22 cellular contexts compared by ENCODE assay signal in genomic region chr14:99138999-99139865, GRCh38.
DNase-seq lines count a peak whose midpoint lies in the region; ATAC-seq and TF ChIP-seq lines count a peak whose summit lies in the region.
"Had no signal": no experiment of that assay in that cellular context is flagged by ENCODE, and none has a peak within 500 bp of the region (broad histone marks: within the 10 kb centered on the region; RNA-seq: fewer than 3 reads in every experiment).

No MANE protein-coding gene starts in this region.

- no peaks in the 10 kb centered on the region for H3K27me3 ChIP-seq in neutrophil
- H3K27me3 ChIP-seq in tibial artery = peaks cover 0 to 12% of the 10 kb centered on the region in 2 donors
- H3K27me3 ChIP-seq in CD8-positive, alpha-beta memory T cell (ENCODE audit: insufficient read depth, low read length, poor library complexity, severe bottlenecking) = no peaks in the 10 kb centered on the region
- H3K27me3 ChIP-seq: BLaER1 had no signal

- H3K36me3 Mint-ChIP-seq in activated naive CD4-positive, alpha-beta T cell treated with anti-CD3 and anti-CD28 coated beads, Interleukin-2, amount 10 ng/mL, durations not matched to agents 7 days and 5 days = no peaks in the 10 kb centered on the region
- no peaks in the 10 kb centered on the region for H3K36me3 Mint-ChIP-seq in activated naive CD4-positive, alpha-beta T cell treated with anti-CD3 and anti-CD28 coated beads, Interleukin-2, amount 50 U/mL, for 72 hours
- peaks cover 0 to 6% (median 4%) of the 10 kb centered on the region in 3 donors for H3K36me3 Mint-ChIP-seq in CD8-positive, alpha-beta memory T cell
- H3K36me3 Mint-ChIP-seq: IgD-negative memory B cell had no signal

- intact Hi-C loops in tibial artery (cut with DNase I; ENCODE audit: low total_unique reads) = no loop called here

- H3K36me3 ChIP-seq in neutrophil (no peaks in the 10 kb centered on the region), tibial artery (no peaks in the 10 kb centered on the region)
- H3K36me3 ChIP-seq in CD8-positive, alpha-beta memory T cell (ENCODE audit: insufficient read depth, low read length) = no peaks in the 10 kb centered on the region
- H3K36me3 ChIP-seq: BLaER1 had no signal

- peaks cover 7% of the 10 kb centered on the region for H3K27me3 Mint-ChIP-seq in activated naive CD4-positive, alpha-beta T cell treated with anti-CD3 and anti-CD28 coated beads, Interleukin-2, amount 10 ng/mL, durations not matched to agents 7 days and 5 days
- no peaks in the 10 kb centered on the region for H3K27me3 Mint-ChIP-seq in CD8-positive, alpha-beta memory T cell
- H3K27me3 Mint-ChIP-seq: CD4-positive, CD25-positive, alpha-beta regulatory T cell; IgD-negative memory B cell had no signal

- CTCF ChIA-PET in activated naive CD4-positive, alpha-beta T cell treated with anti-CD3 and anti-CD28 coated beads, Interleukin-2, amount 10 ng/mL, durations not matched to agents 7 days and 5 days (lab: Charles Lee) = no interaction called here
- CTCF ChIA-PET in CD8-positive, alpha-beta memory T cell (lab: Charles Lee) = interaction anchor here (0.7 kb wide), 1 partner anchor 155 kb away, joined by 3 read pairs; no protein-coding TSS in a partner anchor

- no peak for ATAC-seq in activated naive CD4-positive, alpha-beta T cell treated with anti-CD3 and anti-CD28 coated beads, Interleukin-2, amount 50 U/mL, for 72 hours
- ATAC-seq in left lobe of liver = no peak
- no peak for ATAC-seq in HG03280 (IDR thresholded peaks at IDR 0.05; ENCODE audit: unreplicated experiment)
- ATAC-seq in HG02642 (IDR thresholded peaks at IDR 0.05; ENCODE audit: poor library complexity, unreplicated experiment) = no peak

- POLR2A ChIA-PET in CD8-positive, alpha-beta memory T cell (lab: Charles Lee) = no interaction called here

- H3K4me3 Mint-ChIP-seq in activated naive CD4-positive, alpha-beta T cell treated with anti-CD3 and anti-CD28 coated beads, Interleukin-2, amount 10 ng/mL, durations not matched to agents 7 days and 5 days = no peak overlapping the region
- H3K4me3 Mint-ChIP-seq in CD8-positive, alpha-beta memory T cell = no peak overlapping the region
- H3K4me3 Mint-ChIP-seq: GM23338, H9, IgD-negative memory B cell had no signal

- peak overlapping the region; percentile 72 for H3K27ac ChIP-seq in neutrophil
- H3K27ac ChIP-seq in tibial artery = no peak overlapping the region
- H3K27ac ChIP-seq in CD8-positive, alpha-beta memory T cell (ENCODE audit: low read depth, low read length) = no peak overlapping the region
- H3K27ac ChIP-seq: BLaER1, KMS-11 had no signal

- H3K4me1 Mint-ChIP-seq in activated naive CD4-positive, alpha-beta T cell treated with anti-CD3 and anti-CD28 coated beads, Interleukin-2, amount 10 ng/mL, durations not matched to agents 7 days and 5 days = peaks cover 9% of the 10 kb centered on the region
- peaks cover 11 to 30% (median 18%) of the 10 kb centered on the region in 3 donors for H3K4me1 Mint-ChIP-seq in CD8-positive, alpha-beta memory T cell
- H3K4me1 Mint-ChIP-seq: IgD-negative memory B cell had no signal

- no peak for DNase-seq in activated naive CD4-positive, alpha-beta T cell treated with anti-CD3 and anti-CD28 coated beads, Interleukin-2, amount 10 ng/mL, durations not matched to agents 7 days and 5 days
- no peak for DNase-seq in activated naive CD4-positive, alpha-beta T cell treated with anti-CD3 and anti-CD28 coated beads, Interleukin-2, amount 50 U/mL, for 72 hours (ENCODE audit: low spot score in 2 of 2)
- DNase-seq in left lobe of liver (ENCODE audit: low spot score) = peak; percentile 35
- DNase-seq in tibial artery = peak; percentile 7 to 39
- no peak for DNase-seq in CD8-positive, alpha-beta memory T cell
- DNase-seq: CD4-positive, CD25-positive, alpha-beta regulatory T cell; COR-L47; DMS53; H9; MM.1S; NCI-H2029; NCI-H446; NCI-H524 treated with DMSO at 0.1 percent for 48 hours; NCI-H774; SIG-M5 had no signal

- H3K27ac Mint-ChIP-seq in activated naive CD4-positive, alpha-beta T cell treated with anti-CD3 and anti-CD28 coated beads, Interleukin-2, amount 10 ng/mL, durations not matched to agents 7 days and 5 days = peak overlapping the region; percentile 68
- no peak overlapping the region for H3K27ac Mint-ChIP-seq in activated naive CD4-positive, alpha-beta T cell treated with anti-CD3 and anti-CD28 coated beads, Interleukin-2, amount 50 U/mL, for 72 hours
- H3K27ac Mint-ChIP-seq in CD8-positive, alpha-beta memory T cell = peak overlapping the region in 3 of 8 donors; percentile 54 to 66 (median 55)
- H3K27ac Mint-ChIP-seq: GM23338, H9, IgD-negative memory B cell had no signal

- H3K4me1 ChIP-seq in neutrophil (ENCODE audit: control insufficient read depth in 1 of 2, insufficient read depth in 1 of 2, low read depth in 1 of 2, low read length in 1 of 2) (peaks cover 3 to 41% of the 10 kb centered on the region in 2 experiments), tibial artery (no peaks in the 10 kb centered on the region)
- H3K4me1 ChIP-seq in CD8-positive, alpha-beta memory T cell (ENCODE audit: insufficient read depth, low read length) = no peaks in the 10 kb centered on the region

- H3K9me3 ChIP-seq in neutrophil = no peaks in the 10 kb centered on the region
- no peaks in the 10 kb centered on the region for H3K9me3 ChIP-seq in tibial artery
- H3K9me3 ChIP-seq in CD8-positive, alpha-beta memory T cell (ENCODE audit: low read length) = no peaks in the 10 kb centered on the region
- H3K9me3 ChIP-seq: BLaER1 had no signal

- H3K4me3 ChIP-seq in neutrophil (ENCODE audit: low read depth in 1 of 2, low read length in 1 of 2) = no peak overlapping the region
- H3K4me3 ChIP-seq in tibial artery = no peak overlapping the region
- no peak overlapping the region for H3K4me3 ChIP-seq in CD8-positive, alpha-beta memory T cell (ENCODE audit: low read length)
- H3K4me3 ChIP-seq: BLaER1, GM23338 had no signal

- no peak for TF ChIP-seq CTCF in neutrophil (IDR thresholded peaks at IDR 0.05)
- TF ChIP-seq CTCF in tibial artery (IDR thresholded peaks at IDR 0.05) = no peak

- H3K9me3 Mint-ChIP-seq in activated naive CD4-positive, alpha-beta T cell treated with anti-CD3 and anti-CD28 coated beads, Interleukin-2, amount 10 ng/mL, durations not matched to agents 7 days and 5 days = no peaks in the 10 kb centered on the region
- H3K9me3 Mint-ChIP-seq in activated naive CD4-positive, alpha-beta T cell treated with anti-CD3 and anti-CD28 coated beads, Interleukin-2, amount 50 U/mL, for 72 hours = no peaks in the 10 kb centered on the region
- H3K9me3 Mint-ChIP-seq in CD8-positive, alpha-beta memory T cell = no peaks in the 10 kb centered on the region
- H3K9me3 Mint-ChIP-seq: H9 had no signal

Comparison
In these comparisons a context has a peak if more than half of its experiments do, and no peak if none do; other contexts are left out.
1. DNase-seq: peak in left lobe of liver (single experiment) and tibial artery (2 of 2); none in activated naive CD4-positive, alpha-beta T cell treated with anti-CD3 and anti-CD28 coated beads, Interleukin-2, amount 10 ng/mL, durations not matched to agents 7 days and 5 days (single experiment), activated naive CD4-positive, alpha-beta T cell treated with anti-CD3 and anti-CD28 coated beads, Interleukin-2, amount 50 U/mL, for 72 hours (0 of 2) and CD8-positive, alpha-beta memory T cell (0 of 5).